ENCODE assay signal across 8 cellular contexts in the genomic region with DNA sequence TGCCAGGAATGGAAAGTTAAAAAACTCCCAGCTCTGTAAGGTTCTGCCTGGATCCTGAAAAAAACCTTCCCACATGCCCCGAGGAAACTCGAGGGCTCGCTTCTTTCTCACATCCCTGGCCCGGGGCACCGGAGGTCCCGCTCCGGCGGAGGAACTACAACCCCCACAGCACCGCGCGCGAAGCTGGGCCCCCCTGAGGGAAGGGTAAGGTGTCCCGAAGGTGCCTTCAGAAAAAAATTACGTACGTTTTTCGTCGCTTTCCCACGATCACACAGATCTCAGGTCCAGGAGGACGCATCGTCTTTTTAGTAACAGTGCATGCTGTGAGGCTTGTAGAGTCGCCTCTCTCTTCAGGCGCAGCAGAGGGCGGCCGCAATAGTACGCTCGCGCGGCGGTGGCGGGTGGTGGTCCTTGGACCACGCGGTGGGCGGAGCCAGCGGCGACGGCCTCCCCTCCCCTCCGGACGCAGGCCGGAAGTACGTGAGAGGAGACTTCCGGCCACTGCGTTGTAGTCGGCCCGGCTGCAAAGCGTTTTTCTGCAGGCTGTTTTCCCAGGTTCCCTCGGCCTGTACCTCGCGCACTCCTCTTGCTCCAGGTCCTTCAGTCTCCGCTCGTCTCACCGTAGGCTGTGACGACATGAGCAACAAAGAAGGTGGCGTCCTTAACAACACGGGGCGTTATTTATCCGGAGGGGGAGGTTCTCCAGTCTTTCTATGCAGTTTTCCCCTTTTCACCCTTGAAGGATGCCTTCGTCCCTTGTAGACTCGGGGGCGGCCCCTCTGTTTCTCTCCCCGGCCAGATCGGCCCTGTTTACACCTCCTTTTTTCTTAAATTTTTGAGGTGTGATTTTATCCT. TPM values are rescaled to one million over a fixed set of nuclear protein-coding genes. Genes with fewer than 3 reads are reported as not detected.
DNase-seq lines count a peak whose midpoint lies in the region; ATAC-seq and TF ChIP-seq lines count a peak whose summit lies in the region.

A gene with protein sequence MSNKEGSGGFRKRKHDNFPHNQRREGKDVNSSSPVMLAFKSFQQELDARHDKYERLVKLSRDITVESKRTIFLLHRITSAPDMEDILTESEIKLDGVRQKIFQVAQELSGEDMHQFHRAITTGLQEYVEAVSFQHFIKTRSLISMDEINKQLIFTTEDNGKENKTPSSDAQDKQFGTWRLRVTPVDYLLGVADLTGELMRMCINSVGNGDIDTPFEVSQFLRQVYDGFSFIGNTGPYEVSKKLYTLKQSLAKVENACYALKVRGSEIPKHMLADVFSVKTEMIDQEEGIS (plus strand): TSS at position 495 of the 855 bp plus-strand sequence. CDS start 142 bp downstream, at position 637.

- WGBS in esophagus, 2 donors, result 0 to 1% methylated on average over 59 to 61 of the region's 61 CpGs

- H3K9me3 ChIP-seq in Panc1 (ENCODE audit: control insufficient read depth, insufficient read depth, low read depth, low read length) (no peaks in the 10 kb centered on the region), esophagus (ENCODE audit: control insufficient read depth in 2 of 2, insufficient read depth in 1 of 2, low read depth in 1 of 2, low read length in 1 of 2) (no peaks in the 10 kb centered on the region), mucosa of stomach (ENCODE audit: control insufficient read depth, low read length) (no peaks in the 10 kb centered on the region)

- H3K4me1 ChIP-seq in Panc1 (ENCODE audit: control insufficient read depth, insufficient read depth, low read length), result peaks cover 9% of the 10 kb centered on the region
- H3K4me1 ChIP-seq in esophagus (ENCODE audit: control insufficient read depth in 2 of 2, insufficient read depth in 2 of 2, low read length in 1 of 2), result peaks cover 3 to 5% of the 10 kb centered on the region in 2 donors
- H3K4me1 ChIP-seq in mucosa of stomach (ENCODE audit: control insufficient read depth, insufficient read depth, low read length), result peaks cover 9% of the 10 kb centered on the region

- peak within 1 kb of the TSS; percentile 81 for H3K9ac ChIP-seq in mucosa of stomach (ENCODE audit: low read length)

- CTCF ChIA-PET in Panc1 (lab: Charles Lee), result interaction anchor here (0.6 kb wide), 1 partner anchor 301 kb away, joined by 7 read pairs; no protein-coding TSS in a partner anchor

- POLR2A ChIA-PET in Panc1 (lab: Charles Lee), result no interaction called here

- H3K9me3 Mint-ChIP-seq in activated T-cell treated with anti-CD3 and anti-CD28 coated beads, Interleukin-2, amount 50 U/mL, for 4 hours, result no peaks in the 10 kb centered on the region

- H3K27ac ChIP-seq in Panc1 (ENCODE audit: low read length) (peak within 1 kb of the TSS; percentile 97), esophagus (ENCODE audit: low read depth in 2 of 2, low read length in 1 of 2) (peak within 1 kb of the TSS; percentile 86 to 88)

- no peaks in the 10 kb centered on the region for H3K27me3 Mint-ChIP-seq in activated T-cell treated with anti-CD3 and anti-CD28 coated beads, Interleukin-2, amount 50 U/mL, for 4 hours (ENCODE audit: low read depth)

- H3K36me3 ChIP-seq in Panc1 (ENCODE audit: control insufficient read depth, insufficient read depth, low read length) (peaks cover 16% of the 10 kb centered on the region), esophagus (ENCODE audit: control insufficient read depth in 2 of 2, insufficient read depth in 2 of 2, low read length in 1 of 2) (peaks cover 0 to 2% of the 10 kb centered on the region in 2 donors), mucosa of stomach (ENCODE audit: control insufficient read depth, insufficient read depth, low read length) (no peaks in the 10 kb centered on the region)

- H3K27me3 ChIP-seq in Panc1 (ENCODE audit: control insufficient read depth, insufficient read depth, low read length) (no peaks in the 10 kb centered on the region), esophagus (ENCODE audit: control insufficient read depth in 1 of 2, insufficient read depth in 2 of 2, low read length in 2 of 2) (no peaks in the 10 kb centered on the region), mucosa of stomach (ENCODE audit: control insufficient read depth, insufficient read depth, low read length) (no peaks in the 10 kb centered on the region)

- peaks cover 45% of the 10 kb centered on the region for H3K4me1 Mint-ChIP-seq in activated T-cell treated with anti-CD3 and anti-CD28 coated beads, Interleukin-2, amount 50 U/mL, for 4 hours (ENCODE audit: low read depth)

- H3K4me3 ChIP-seq in Jurkat, Clone E6-1 (ENCODE audit: low read length), result peak within 1 kb of the TSS; percentile 81
- H3K4me3 ChIP-seq in Panc1 (ENCODE audit: low read depth in 2 of 2, low read length in 2 of 2) (peak within 1 kb of the TSS; percentile 92 to 96), esophagus (ENCODE audit: low read depth in 1 of 2, low read length in 2 of 2) (peak within 1 kb of the TSS; percentile 68 to 81), mucosa of stomach (ENCODE audit: low read length) (peak within 1 kb of the TSS; percentile 89)

- in situ Hi-C loops in Panc1 (cut with HindIII; ENCODE audit: low pct_unique_long_range_greater_than_20kb, low sequenced_read_pairs), result no loop called here

- DNase-seq in DMS153 (lab: John Stamatoyannopoulos, UW) (peak; percentile 92), Panc1 (ENCODE audit: low read depth, low spot score) (peak; percentile 86)
- DNase-seq in Jurkat, Clone E6-1 (ENCODE audit: low read depth, low spot score), result peak; percentile 86
- DNase-seq in activated T-cell treated with anti-CD3 and anti-CD28 coated beads, Interleukin-2, amount 50 U/mL, for 4 hours, result peak; percentile 87
- peak; percentile 77 to 78 for DNase-seq in stimulated activated CD8-positive, alpha-beta memory T cell treated with anti-CD3 and anti-CD28 coated beads, Interleukin-7, amount 100 ng/mL, for 1 hour (ENCODE audit: low read depth in 2 of 2)

- peaks cover 5% of the 10 kb centered on the region for H3K36me3 Mint-ChIP-seq in activated T-cell treated with anti-CD3 and anti-CD28 coated beads, Interleukin-2, amount 50 U/mL, for 4 hours (ENCODE audit: insufficient read depth)

- BruUV-seq in Panc1 (replicated peaks; lab: Mats Ljungman, UMichigan), result no TSS peak

- TF ChIP-seq CTCF in Panc1 (IDR thresholded peaks at IDR 0.05), result no peak

- intact Hi-C loops in Panc1 (cut with micrococcal nuclease; ENCODE audit: unreplicated experiment), result loop anchor here (2.0 kb wide), 1 partner anchor 106 kb away; a partner anchor contains a TSS

- H3K4me3 Mint-ChIP-seq in activated T-cell treated with anti-CD3 and anti-CD28 coated beads, Interleukin-2, amount 50 U/mL, for 4 hours, result peak within 1 kb of the TSS; percentile 98

- peak; percentile 88 for ATAC-seq in GM21619 (IDR thresholded peaks at IDR 0.05; ENCODE audit: unreplicated experiment)
- ATAC-seq in Panc1, result peak; percentile 99
- peak; percentile 94 to 95 for ATAC-seq in activated T-cell treated with anti-CD3 and anti-CD28 coated beads, Interleukin-2, amount 50 U/mL, for 4 hours

RNA-seq across cellular contexts. Expression of the gene that starts here (rescaled TPM):
- polyA plus RNA-seq in Jurkat, Clone E6-1 (2012; ENCODE audit: insufficient read depth, insufficient read length), result 37.2 TPM
- total RNA-seq in Panc1 (2021; ENCODE audit: unreplicated experiment), result 40.0 TPM
- 20.5 TPM for polyA plus RNA-seq in Panc1 (2012; ENCODE audit: insufficient read length)
- 10 to 100 TPM; 40.6 to 43.3 (median 43.1) TPM for total RNA-seq in activated T-cell treated with anti-CD3 and anti-CD28 coated beads, Interleukin-2, amount 50 U/mL, for 4 hours
- polyA plus RNA-seq in esophagus, result 10 to 100 TPM in 1 of 2 donors, 1 to 10 TPM in 1; 5.8 to 15.9 TPM

Comparison
In these comparisons a context has a peak if more than half of its experiments do, and no peak if none do; other contexts are left out.
1. Peak in every context shown above with its lines: DNase-seq, ATAC-seq, H3K4me3 ChIP-seq and H3K27ac ChIP-seq.